In the genomic region with DNA sequence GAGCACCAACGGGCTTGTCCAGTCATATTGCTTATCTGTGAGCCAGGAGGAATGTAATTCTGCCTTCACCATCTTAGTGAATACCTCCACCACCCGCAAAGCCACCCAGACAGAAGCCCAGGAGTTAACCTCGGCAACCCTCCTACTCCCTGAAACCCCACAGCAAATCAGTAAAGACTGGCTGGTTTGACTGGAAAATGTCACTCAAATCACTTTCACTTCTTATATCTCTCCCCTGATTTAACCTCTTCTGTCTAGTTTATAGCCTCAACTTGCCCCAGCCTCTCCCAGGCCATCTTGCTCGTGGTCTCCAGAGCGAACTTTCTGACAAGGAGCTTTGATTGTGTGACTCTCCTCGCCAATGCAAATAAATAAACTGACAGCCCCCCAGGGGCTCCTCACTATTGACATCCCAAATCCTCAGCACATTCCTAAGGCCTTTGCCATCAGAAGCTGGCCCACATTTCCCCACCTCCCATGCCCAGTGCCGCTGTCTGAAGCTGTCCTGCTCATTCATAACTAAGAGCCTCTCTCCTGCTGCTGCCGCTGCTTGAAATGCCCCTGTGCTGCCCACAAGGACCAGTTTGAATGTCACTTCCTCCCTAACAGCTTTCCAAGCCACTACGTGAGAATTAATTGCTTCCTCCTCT, we compare ENCODE assay signal across 16 cellular contexts.
DNase-seq lines count a peak whose midpoint lies in the region; ATAC-seq and TF ChIP-seq lines count a peak whose summit lies in the region.
"Had no signal": no experiment of that assay in that cellular context is flagged by ENCODE, and none has a peak within 500 bp of the region (broad histone marks: within the 10 kb centered on the region; RNA-seq: fewer than 3 reads in every experiment).

No MANE protein-coding gene starts in this region.

- no peaks in the 10 kb centered on the region for H3K27me3 ChIP-seq in BLaER1
- H3K27me3 ChIP-seq in H7 (ENCODE audit: control insufficient read depth, insufficient read depth, low read length): no peaks in the 10 kb centered on the region
- H3K27me3 ChIP-seq in right atrium auricular region: no peaks in the 10 kb centered on the region
- H3K27me3 ChIP-seq: BLaER1 treated with 17β-estradiol and CSF1 and Interleukin-3, amounts not matched to agents 10 nM and 100 nM had no signal

- DNase-seq in H7 (peak; percentile 64), WTC11 (ENCODE audit: low spot score) (no peak), left kidney (ENCODE audit: low read depth, low spot score) (peak; percentile 24), GM13976 (ENCODE audit: low spot score) (no peak), right atrium auricular region (ENCODE audit: low spot score) (no peak)
- DNase-seq in activated T-helper 1 cell treated with anti-CD3 and anti-CD28 coated beads, Interleukin-12 subunit alpha, Interleukin-12 subunit beta, Interleukin-2, Interleukin-4 antibody, amounts not matched to agents 30 ng/mL and 10 ng/mL and 1 ng/mL, durations not matched to agents 14 hours and 24 hours and 36 hours (ENCODE audit: low spot score): no peak
- DNase-seq: CD8-positive, alpha-beta memory T cell; DMS53; NCI-H1436; NCI-H2029; NCI-H526 had no signal

- H3K36me3 ChIP-seq in BLaER1 (peaks cover 93% of the 10 kb centered on the region), H7 (replicated peaks; ENCODE audit: control insufficient read depth, insufficient read depth, low read length) (no peaks in the 10 kb centered on the region), right atrium auricular region (no peaks in the 10 kb centered on the region)
- H3K36me3 ChIP-seq: HAP-1 had no signal

- in situ Hi-C loops in GM13976 (cut with MboI; ENCODE audit: low sequenced_read_pairs, unreplicated experiment): no loop called here

- peaks cover 9% of the 10 kb centered on the region for H3K4me1 Mint-ChIP-seq in WTC11
- H3K4me1 Mint-ChIP-seq in activated T-helper 1 cell treated with anti-CD3 and anti-CD28 coated beads, Interleukin-12 subunit alpha, Interleukin-12 subunit beta, Interleukin-2, Interleukin-4 antibody, amounts not matched to agents 30 ng/mL and 10 ng/mL and 1 ng/mL, durations not matched to agents 14 hours and 24 hours and 36 hours (ENCODE audit: low read depth): no peaks in the 10 kb centered on the region
- H3K4me1 Mint-ChIP-seq: CD8-positive, alpha-beta memory T cell had no signal

- no peaks in the 10 kb centered on the region for H3K9me3 ChIP-seq in BLaER1
- H3K9me3 ChIP-seq in right atrium auricular region: no peaks in the 10 kb centered on the region
- H3K9me3 ChIP-seq: HAP-1 had no signal

- no peaks in the 10 kb centered on the region for H3K27me3 Mint-ChIP-seq in WTC11 (ENCODE audit: low read depth)
- H3K27me3 Mint-ChIP-seq in activated T-helper 1 cell treated with anti-CD3 and anti-CD28 coated beads, Interleukin-12 subunit alpha, Interleukin-12 subunit beta, Interleukin-2, Interleukin-4 antibody, amounts not matched to agents 30 ng/mL and 10 ng/mL and 1 ng/mL, durations not matched to agents 14 hours and 24 hours and 36 hours (ENCODE audit: insufficient read depth): no peaks in the 10 kb centered on the region

- H3K9ac ChIP-seq in BLaER1: no peak overlapping the region
- H3K9ac ChIP-seq: BLaER1 treated with 17β-estradiol and CSF1 and Interleukin-3, amounts not matched to agents 10 nM and 100 nM had no signal

- CTCF ChIA-PET in WTC11 (lab: Charles Lee): interaction anchor here (1.1 to 2.0 kb wide), 2 partner anchors 243 to 247 kb away, joined by 4 to 7 read pairs; no protein-coding TSS in a partner anchor

- H3K27ac ChIP-seq in BLaER1 (0 out of 2 replicates have a peak overlapping the region, but pooled peaks have one; percentile 16), right atrium auricular region (no peak overlapping the region)
- H3K27ac ChIP-seq: BLaER1 treated with 17β-estradiol and CSF1 and Interleukin-3, amounts not matched to agents 10 nM and 100 nM had no signal

- TF ChIP-seq CTCF in WTC11 (IDR thresholded peaks at IDR 0.05): no peak
- no peak for TF ChIP-seq CTCF in GM13976 (IDR thresholded peaks at IDR 0.05; ENCODE audit: borderline replicate concordance, control extremely low read depth, extremely low read depth, insufficient read depth, missing control alignments)
- no peak for TF ChIP-seq CTCF in right atrium auricular region (IDR thresholded peaks at IDR 0.05)

- POLR2A ChIA-PET in WTC11 (lab: Charles Lee): interaction anchor here (0.5 kb wide), 1 partner anchor 360 kb away, joined by 4 read pairs; no protein-coding TSS in a partner anchor

- no peak overlapping the region for H3K27ac Mint-ChIP-seq in WTC11
- H3K27ac Mint-ChIP-seq in activated T-helper 1 cell treated with anti-CD3 and anti-CD28 coated beads, Interleukin-12 subunit alpha, Interleukin-12 subunit beta, Interleukin-2, Interleukin-4 antibody, amounts not matched to agents 30 ng/mL and 10 ng/mL and 1 ng/mL, durations not matched to agents 14 hours and 24 hours and 36 hours: no peak overlapping the region

- 0 out of 2 replicates have a peak overlapping the region, but pooled peaks have one; percentile 13 for H3K4me2 ChIP-seq in BLaER1

- H3K4me3 ChIP-seq in BLaER1: no peak overlapping the region
- H3K4me3 ChIP-seq in H7 (ENCODE audit: insufficient read depth, low read depth, low read length): no peak overlapping the region
- H3K4me3 ChIP-seq in right atrium auricular region: no peak overlapping the region
- H3K4me3 ChIP-seq: BLaER1 treated with 17β-estradiol and CSF1 and Interleukin-3, amounts not matched to agents 10 nM and 100 nM; HAP-1 had no signal

- H3K9me3 Mint-ChIP-seq in WTC11: no peaks in the 10 kb centered on the region
- no peaks in the 10 kb centered on the region for H3K9me3 Mint-ChIP-seq in activated T-helper 1 cell treated with anti-CD3 and anti-CD28 coated beads, Interleukin-12 subunit alpha, Interleukin-12 subunit beta, Interleukin-2, Interleukin-4 antibody, amounts not matched to agents 30 ng/mL and 10 ng/mL and 1 ng/mL, durations not matched to agents 14 hours and 24 hours and 36 hours
- H3K9me3 Mint-ChIP-seq: CD8-positive, alpha-beta memory T cell had no signal

- ATAC-seq in WTC11 (0 out of 2 replicates have a peak, but pooled peaks have one; percentile 36), GM18907 (IDR thresholded peaks at IDR 0.05; ENCODE audit: unreplicated experiment) (no peak)
- ATAC-seq: Panc1 had no signal

- H4K20me1 ChIP-seq in BLaER1: no peaks in the 10 kb centered on the region

- H3K4me1 ChIP-seq in BLaER1 (peaks cover 58% of the 10 kb centered on the region), right atrium auricular region (no peaks in the 10 kb centered on the region)
- H3K4me1 ChIP-seq: HAP-1 had no signal

- no peaks in the 10 kb centered on the region for H3K36me3 Mint-ChIP-seq in WTC11
- no peaks in the 10 kb centered on the region for H3K36me3 Mint-ChIP-seq in activated T-helper 1 cell treated with anti-CD3 and anti-CD28 coated beads, Interleukin-12 subunit alpha, Interleukin-12 subunit beta, Interleukin-2, Interleukin-4 antibody, amounts not matched to agents 30 ng/mL and 10 ng/mL and 1 ng/mL, durations not matched to agents 14 hours and 24 hours and 36 hours (ENCODE audit: low read depth)
- H3K36me3 Mint-ChIP-seq: CD8-positive, alpha-beta memory T cell had no signal

- no peak overlapping the region for H3K4me3 Mint-ChIP-seq in WTC11
- H3K4me3 Mint-ChIP-seq in activated T-helper 1 cell treated with anti-CD3 and anti-CD28 coated beads, Interleukin-12 subunit alpha, Interleukin-12 subunit beta, Interleukin-2, Interleukin-4 antibody, amounts not matched to agents 30 ng/mL and 10 ng/mL and 1 ng/mL, durations not matched to agents 14 hours and 24 hours and 36 hours: no peak overlapping the region
- H3K4me3 Mint-ChIP-seq: CD8-positive, alpha-beta memory T cell had no signal

- intact Hi-C loops in activated T-helper 1 cell treated with anti-CD3 and anti-CD28 coated beads, Interleukin-12 subunit alpha, Interleukin-12 subunit beta, Interleukin-2, Interleukin-4 antibody, amounts not matched to agents 30 ng/mL and 10 ng/mL and 1 ng/mL, durations not matched to agents 14 hours and 24 hours and 36 hours (cut with micrococcal nuclease): no loop called here

TF ChIP-seq in WTC11, 78 proteins besides CTCF, POLR2A, EP300 and RAD21 (continues in another document):
- TF ChIP-seq CBFB (CRISPR knock-in tag; IDR thresholded peaks at IDR 0.05; ENCODE audit: low read depth) (no peak), ZBTB21 (CRISPR knock-in tag; IDR thresholded peaks at IDR 0.05; ENCODE audit: borderline replicate concordance) (no peak), HMGA2 (CRISPR knock-in tag; IDR thresholded peaks at IDR 0.05) (no peak), GRHL2 (CRISPR knock-in tag; IDR thresholded peaks at IDR 0.05; ENCODE audit: insufficient replicate concordance, severe bottlenecking) (no peak), SP1 (CRISPR knock-in tag; conservative IDR thresholded peaks at IDR 0.05) (no peak), SOX15 (CRISPR knock-in tag; IDR thresholded peaks at IDR 0.05) (no peak), FOXK1 (CRISPR knock-in tag; IDR thresholded peaks at IDR 0.05) (no peak), TCF7 (CRISPR knock-in tag; IDR thresholded peaks at IDR 0.05; ENCODE audit: low read depth) (no peak), GABPB1 (CRISPR knock-in tag; IDR thresholded peaks at IDR 0.05) (no peak)
- TF ChIP-seq, protein P1, sequence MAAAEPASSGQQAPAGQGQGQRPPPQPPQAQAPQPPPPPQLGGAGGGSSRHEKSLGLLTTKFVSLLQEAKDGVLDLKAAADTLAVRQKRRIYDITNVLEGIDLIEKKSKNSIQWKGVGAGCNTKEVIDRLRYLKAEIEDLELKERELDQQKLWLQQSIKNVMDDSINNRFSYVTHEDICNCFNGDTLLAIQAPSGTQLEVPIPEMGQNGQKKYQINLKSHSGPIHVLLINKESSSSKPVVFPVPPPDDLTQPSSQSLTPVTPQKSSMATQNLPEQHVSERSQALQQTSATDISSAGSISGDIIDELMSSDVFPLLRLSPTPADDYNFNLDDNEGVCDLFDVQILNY (CRISPR knock-in tag; IDR thresholded peaks at IDR 0.05): no peak
- TF ChIP-seq, protein P2, sequence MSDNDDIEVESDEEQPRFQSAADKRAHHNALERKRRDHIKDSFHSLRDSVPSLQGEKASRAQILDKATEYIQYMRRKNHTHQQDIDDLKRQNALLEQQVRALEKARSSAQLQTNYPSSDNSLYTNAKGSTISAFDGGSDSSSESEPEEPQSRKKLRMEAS (CRISPR knock-in tag; IDR thresholded peaks at IDR 0.05): no peak
- TF ChIP-seq, protein P3, sequence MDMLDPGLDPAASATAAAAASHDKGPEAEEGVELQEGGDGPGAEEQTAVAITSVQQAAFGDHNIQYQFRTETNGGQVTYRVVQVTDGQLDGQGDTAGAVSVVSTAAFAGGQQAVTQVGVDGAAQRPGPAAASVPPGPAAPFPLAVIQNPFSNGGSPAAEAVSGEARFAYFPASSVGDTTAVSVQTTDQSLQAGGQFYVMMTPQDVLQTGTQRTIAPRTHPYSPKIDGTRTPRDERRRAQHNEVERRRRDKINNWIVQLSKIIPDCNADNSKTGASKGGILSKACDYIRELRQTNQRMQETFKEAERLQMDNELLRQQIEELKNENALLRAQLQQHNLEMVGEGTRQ (CRISPR knock-in tag; IDR thresholded peaks at IDR 0.05): no peak
- TF ChIP-seq, protein P4, sequence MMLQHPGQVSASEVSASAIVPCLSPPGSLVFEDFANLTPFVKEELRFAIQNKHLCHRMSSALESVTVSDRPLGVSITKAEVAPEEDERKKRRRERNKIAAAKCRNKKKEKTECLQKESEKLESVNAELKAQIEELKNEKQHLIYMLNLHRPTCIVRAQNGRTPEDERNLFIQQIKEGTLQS (CRISPR knock-in tag; conservative IDR thresholded peaks at IDR 0.05): no peak

Comparison
In these comparisons a context has a peak if more than half of its experiments do, and no peak if none do; other contexts are left out.
1. DNase-seq: peak in H7 (single experiment) and left kidney (single experiment); none in WTC11 (single experiment), activated T-helper 1 cell treated with anti-CD3 and anti-CD28 coated beads, Interleukin-12 subunit alpha, Interleukin-12 subunit beta, Interleukin-2, Interleukin-4 antibody, amounts not matched to agents 30 ng/mL and 10 ng/mL and 1 ng/mL, durations not matched to agents 14 hours and 24 hours and 36 hours (single experiment), GM13976 (single experiment) and right atrium auricular region (single experiment).